13 cellular contexts compared by ENCODE assay signal in the genomic region with DNA sequence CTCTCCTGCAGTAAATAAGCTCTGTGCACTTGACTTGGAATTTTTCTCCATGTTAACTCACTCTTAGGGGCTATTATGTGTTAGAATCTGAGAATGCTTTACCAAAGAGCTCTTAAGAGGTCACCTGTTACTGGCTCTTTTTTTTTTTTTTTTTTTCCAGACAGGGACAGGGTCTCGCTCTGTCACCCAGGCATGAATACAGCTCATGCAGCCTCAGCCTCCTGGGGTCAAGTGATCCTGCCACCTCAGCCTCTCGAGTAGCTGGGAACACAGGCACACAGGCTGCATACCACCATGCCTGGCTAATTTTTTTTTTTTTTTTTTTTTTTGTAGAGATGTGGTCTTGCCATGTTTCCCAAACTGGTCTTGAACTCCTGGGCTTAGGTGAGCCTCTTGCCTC. TPM values are rescaled to one million over a fixed set of nuclear protein-coding genes. Genes with fewer than 3 reads are reported as not detected.
DNase-seq lines count a peak whose midpoint lies in the region; ATAC-seq and TF ChIP-seq lines count a peak whose summit lies in the region.
"Had no signal": no experiment of that assay in that cellular context is flagged by ENCODE, and none has a peak within 500 bp of the region (broad histone marks: within the 10 kb centered on the region; RNA-seq: fewer than 3 reads in every experiment).

No MANE protein-coding gene starts in this region.

- POLR2A ChIA-PET in WTC11 (lab: Charles Lee) = no interaction called here

- H3K18ac ChIP-seq in neuronal stem cell (ENCODE audit: low read length) = no peak overlapping the region

- H3K27ac Mint-ChIP-seq in WTC11 = peak overlapping the region; percentile 92
- H3K27ac Mint-ChIP-seq in effector memory CD8-positive, alpha-beta T cell = no peak overlapping the region
- H3K27ac Mint-ChIP-seq: stimulated activated effector memory CD8-positive, alpha-beta T cell treated with anti-CD3 and anti-CD28 coated beads, Interleukin-12 subunit alpha, Interleukin-12 subunit beta, amount 100 ng/mL, for 72 hours had no signal

- peak overlapping the region; percentile 86 for H3K27ac ChIP-seq in smooth muscle cell (ENCODE audit: low read depth)
- no peak overlapping the region for H3K27ac ChIP-seq in neuronal stem cell (replicated peaks; ENCODE audit: low read length)

- H3K36me3 Mint-ChIP-seq in WTC11 = peaks cover 73% of the 10 kb centered on the region
- H3K36me3 Mint-ChIP-seq in effector memory CD8-positive, alpha-beta T cell (ENCODE audit: insufficient read depth) = peaks cover 89% of the 10 kb centered on the region

- ATAC-seq in WTC11 (no peak), left ventricle myocardium superior (peak; percentile 61), HG02588 (IDR thresholded peaks at IDR 0.05; ENCODE audit: unreplicated experiment) (no peak)
- ATAC-seq in effector memory CD8-positive, alpha-beta T cell (replicated peaks) = no peak
- ATAC-seq: stimulated activated effector memory CD8-positive, alpha-beta T cell treated with anti-CD3 and anti-CD28 coated beads, Interleukin-12 subunit alpha, Interleukin-12 subunit beta, amount 100 ng/mL, for 72 hours had no signal

- no peak overlapping the region for H2BK5ac ChIP-seq in neuronal stem cell (ENCODE audit: low read length)

- no peak for TF ChIP-seq CTCF in WTC11 (IDR thresholded peaks at IDR 0.05)
- TF ChIP-seq CTCF in smooth muscle cell (IDR thresholded peaks at IDR 0.05; ENCODE audit: borderline replicate concordance, insufficient read depth, poor library complexity, severe bottlenecking) = no peak

- H2BK120ac ChIP-seq in neuronal stem cell (ENCODE audit: low read depth, low read length) = no peak overlapping the region

- H3K27me3 ChIP-seq in smooth muscle cell (ENCODE audit: low read depth) (no peaks in the 10 kb centered on the region), neuronal stem cell (ENCODE audit: control insufficient read depth in 3 of 3, insufficient read depth in 3 of 3, low read depth in 1 of 3, low read length in 3 of 3) (no peaks in the 10 kb centered on the region)

- H3K9me3 Mint-ChIP-seq in WTC11 = no peaks in the 10 kb centered on the region
- H3K9me3 Mint-ChIP-seq in effector memory CD8-positive, alpha-beta T cell = no peaks in the 10 kb centered on the region
- H3K9me3 Mint-ChIP-seq: activated T-cell treated with anti-CD3 and anti-CD28 coated beads, Interleukin-2, amount 50 U/mL, for 24 hours; stimulated activated effector memory CD8-positive, alpha-beta T cell treated with anti-CD3 and anti-CD28 coated beads, Interleukin-12 subunit alpha, Interleukin-12 subunit beta, amount 100 ng/mL, for 72 hours had no signal

- H3K79me1 ChIP-seq in neuronal stem cell (ENCODE audit: low read depth, low read length) = no peaks in the 10 kb centered on the region

- no peak overlapping the region; the same call in 1 of the 2 replicates for H3K4me3 Mint-ChIP-seq in WTC11
- no peak overlapping the region for H3K4me3 Mint-ChIP-seq in effector memory CD8-positive, alpha-beta T cell
- H3K4me3 Mint-ChIP-seq: activated T-cell treated with anti-CD3 and anti-CD28 coated beads, Interleukin-2, amount 50 U/mL, for 24 hours; stimulated activated effector memory CD8-positive, alpha-beta T cell treated with anti-CD3 and anti-CD28 coated beads, Interleukin-12 subunit alpha, Interleukin-12 subunit beta, amount 100 ng/mL, for 72 hours had no signal

- CTCF ChIA-PET in WTC11 (lab: Charles Lee) = interaction anchor here (0.7 to 1.2 kb wide), 5 partner anchors 32 to 756 kb away, joined by 3 to 4 read pairs (median 3); no protein-coding TSS in a partner anchor

- no peaks in the 10 kb centered on the region for H3K79me2 ChIP-seq in smooth muscle cell (ENCODE audit: low read depth)

- peaks cover 3% of the 10 kb centered on the region for H4K20me1 ChIP-seq in smooth muscle cell (ENCODE audit: low read depth)

- H3K4me1 Mint-ChIP-seq in WTC11 = peaks cover 28% of the 10 kb centered on the region
- peaks cover 4 to 9% of the 10 kb centered on the region in 2 donors for H3K4me1 Mint-ChIP-seq in effector memory CD8-positive, alpha-beta T cell (ENCODE audit: low read depth in 2 of 2)

- H2BK12ac ChIP-seq in neuronal stem cell (ENCODE audit: low read length) = no peak overlapping the region

- intact Hi-C loops in left ventricle myocardium superior (cut with micrococcal nuclease) = no loop called here

- H3K23ac ChIP-seq in neuronal stem cell (ENCODE audit: low read depth, low read length, poor library complexity) = no peak overlapping the region

- no peak overlapping the region for H2AFZ ChIP-seq in smooth muscle cell (ENCODE audit: low read depth)
- no peak overlapping the region for H2AFZ ChIP-seq in neuronal stem cell (ENCODE audit: low read length)

- H3K36me3 ChIP-seq in smooth muscle cell (ENCODE audit: low read depth) = peaks cover 19% of the 10 kb centered on the region
- H3K36me3 ChIP-seq in neuronal stem cell (replicated peaks in 1 of 2; ENCODE audit: control insufficient read depth in 2 of 2, insufficient read depth in 2 of 2, low read length in 2 of 2) = peaks cover 26 to 98% of the 10 kb centered on the region in 2 donors

- H2BK15ac ChIP-seq in neuronal stem cell (ENCODE audit: low read length) = no peak overlapping the region

- H3K4me2 ChIP-seq in smooth muscle cell = peak overlapping the region; percentile 25
- H3K4me2 ChIP-seq in neuronal stem cell (ENCODE audit: insufficient read depth, low read length, poor library complexity, severe bottlenecking) = no peak overlapping the region

- no peak overlapping the region for H4K8ac ChIP-seq in neuronal stem cell (ENCODE audit: low read depth, low read length)

- no peak overlapping the region for H3K4ac ChIP-seq in neuronal stem cell (ENCODE audit: low read length)

- H3K27me3 Mint-ChIP-seq in WTC11 (ENCODE audit: low read depth) = no peaks in the 10 kb centered on the region
- no peaks in the 10 kb centered on the region for H3K27me3 Mint-ChIP-seq in effector memory CD8-positive, alpha-beta T cell
- H3K27me3 Mint-ChIP-seq: activated T-cell treated with anti-CD3 and anti-CD28 coated beads, Interleukin-2, amount 50 U/mL, for 24 hours had no signal

- WGBS in smooth muscle cell (ENCODE audit: low lambda C conversion rate) = 81% methylated on average over 2 of the region's 2 CpGs
- WGBS in neuronal stem cell (ENCODE audit: extremely low coverage in 2 of 2, insufficient read length in 2 of 2, insufficient replicate concordance in 1 of 2), 2 donors = no CpG with 5 or more reads among the region's 2 CpGs

- H3F3A ChIP-seq in smooth muscle cell (ENCODE audit: low read depth) = peaks cover 7% of the 10 kb centered on the region

- no peak overlapping the region for H4K91ac ChIP-seq in neuronal stem cell (ENCODE audit: low read depth, low read length, poor library complexity)

- no peak overlapping the region for H3K14ac ChIP-seq in neuronal stem cell (ENCODE audit: low read length)

- peak; percentile 18 for DNase-seq in HK-2 (ENCODE audit: unreplicated experiment)
- DNase-seq in WTC11 (ENCODE audit: low spot score) = no peak
- DNase-seq in left ventricle myocardium superior = no peak
- DNase-seq in smooth muscle cell (lab: John Stamatoyannopoulos, UW; ENCODE audit: unreplicated experiment) = no peak
- no peak for DNase-seq in neuronal stem cell (ENCODE audit: low spot score)
- no peak for DNase-seq in effector memory CD8-positive, alpha-beta T cell
- DNase-seq: activated T-cell treated with anti-CD3 and anti-CD28 coated beads, Interleukin-2, amount 50 U/mL, for 24 hours; kidney; NCI-H524; SHP77 treated with DMSO at 0.1 percent for 48 hours; stimulated activated CD4-positive, alpha-beta T cell treated with anti-CD3 and anti-CD28 coated beads, Interleukin-1b, Interleukin-23, amount 100 ng/mL, for 48 hours had no signal

- H3K9ac ChIP-seq in smooth muscle cell (ENCODE audit: low read depth) (peak overlapping the region; percentile 8), neuronal stem cell (ENCODE audit: low read depth, low read length, poor library complexity) (no peak overlapping the region)

- H3K4me3 ChIP-seq in smooth muscle cell (no peak overlapping the region), neuronal stem cell (ENCODE audit: low read length in 2 of 2) (no peak overlapping the region)

- H3K9me3 ChIP-seq in smooth muscle cell (replicated peaks; ENCODE audit: low read depth) = no peaks in the 10 kb centered on the region
- H3K9me3 ChIP-seq in neuronal stem cell (replicated peaks in 1 of 2; ENCODE audit: control insufficient read depth in 2 of 2, insufficient read depth in 1 of 2, low read depth in 1 of 2, low read length in 2 of 2) = no peaks in the 10 kb centered on the region

- H2AK5ac ChIP-seq in neuronal stem cell (ENCODE audit: low read depth, low read length) = no peak overlapping the region

- H3K4me1 ChIP-seq in smooth muscle cell (ENCODE audit: low read depth) = no peaks in the 10 kb centered on the region
- H3K4me1 ChIP-seq in neuronal stem cell (ENCODE audit: control insufficient read depth in 2 of 2, insufficient read depth in 1 of 2, low read depth in 1 of 2, low read length in 2 of 2) = no peaks in the 10 kb centered on the region

TF ChIP-seq in WTC11, 78 proteins besides CTCF, POLR2A, EP300 and RAD21:
- no peak for TF ChIP-seq SMAD4 (CRISPR knock-in tag; IDR thresholded peaks at IDR 0.05)
- TF ChIP-seq, protein P1, sequence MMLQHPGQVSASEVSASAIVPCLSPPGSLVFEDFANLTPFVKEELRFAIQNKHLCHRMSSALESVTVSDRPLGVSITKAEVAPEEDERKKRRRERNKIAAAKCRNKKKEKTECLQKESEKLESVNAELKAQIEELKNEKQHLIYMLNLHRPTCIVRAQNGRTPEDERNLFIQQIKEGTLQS (CRISPR knock-in tag; conservative IDR thresholded peaks at IDR 0.05) = no peak
- TF ChIP-seq, protein P2, sequence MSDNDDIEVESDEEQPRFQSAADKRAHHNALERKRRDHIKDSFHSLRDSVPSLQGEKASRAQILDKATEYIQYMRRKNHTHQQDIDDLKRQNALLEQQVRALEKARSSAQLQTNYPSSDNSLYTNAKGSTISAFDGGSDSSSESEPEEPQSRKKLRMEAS (CRISPR knock-in tag; IDR thresholded peaks at IDR 0.05) = no peak

RNA-seq across cellular contexts. Expression of a gene that starts 22.1 kb away (rescaled TPM):
- total RNA-seq in WTC11 (2021) (27.8 to 31.6 TPM (median 31.4 TPM) in 3 replicates), left ventricle myocardium superior (14.2 TPM), smooth muscle cell (41.2 and 41.8 TPM in 2 replicates)
- polyA plus RNA-seq in smooth muscle cell = 31.4 and 31.7 TPM in 2 replicates
- 17.8 TPM for polyA plus RNA-seq in neuronal stem cell (2013, experiment 1 of 2)
- polyA plus RNA-seq in neuronal stem cell (2013, experiment 2 of 2) = 17.2 TPM

RNA-seq across cellular contexts. Expression of a gene that starts 22.2 kb away (rescaled TPM):
- total RNA-seq in WTC11 (2021) (2.1 to 3.2 TPM (median 2.8 TPM) in 3 replicates), left ventricle myocardium superior (1.9 TPM), smooth muscle cell (3.6 and 8.4 TPM in 2 replicates)
- polyA plus RNA-seq in smooth muscle cell = 2.5 and 5.1 TPM in 2 replicates
- 4.2 TPM for polyA plus RNA-seq in neuronal stem cell (2013, experiment 1 of 2)
- polyA plus RNA-seq in neuronal stem cell (2013, experiment 2 of 2) = 3.6 TPM
